In the genomic region with DNA sequence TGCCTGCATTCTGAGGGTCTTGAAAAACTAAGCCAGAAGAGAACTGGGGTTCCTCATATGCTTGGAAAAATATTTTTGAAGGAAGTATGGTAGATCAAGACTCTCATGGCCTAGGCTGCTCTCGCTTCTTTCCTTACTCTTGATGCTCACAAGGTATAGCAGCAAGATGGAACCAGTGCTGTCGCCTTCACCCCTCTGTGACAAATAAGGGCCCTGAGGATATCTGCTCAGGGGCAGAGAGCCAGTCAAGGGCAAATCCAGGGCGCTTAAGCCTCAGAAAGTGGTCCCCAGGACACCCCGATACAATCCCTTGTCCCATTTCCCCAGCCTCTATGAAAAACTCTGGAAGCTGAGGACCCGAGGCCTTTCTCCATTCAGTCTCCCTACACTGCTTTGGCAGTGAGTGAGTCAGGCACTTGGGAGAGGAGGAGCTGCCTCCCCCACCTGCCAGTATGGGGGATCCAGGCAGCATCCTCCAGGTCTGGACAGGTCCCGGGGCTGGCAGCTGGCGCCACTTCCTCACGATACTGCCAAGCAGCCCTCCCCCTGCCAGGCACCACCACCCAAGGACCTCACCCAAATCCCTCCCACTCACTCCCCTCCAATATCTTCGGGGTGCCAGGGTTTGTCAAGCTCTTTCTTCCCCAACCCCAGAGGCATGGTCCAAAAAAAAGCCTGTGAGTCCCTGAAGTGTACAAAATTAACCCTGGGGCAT, we compare ENCODE assay signal across 1 cellular context.
TF ChIP-seq lines count a peak whose summit lies in the region.

No MANE protein-coding gene starts in this region.

TF ChIP-seq in neural cell, 6 proteins besides CTCF, POLR2A, EP300 and RAD21:
- TF ChIP-seq MXI1 (conservative IDR thresholded peaks at IDR 0.05; ENCODE audit: poor library complexity, severe bottlenecking) (no peak), TAF1 (IDR thresholded peaks at IDR 0.05; ENCODE audit: low read depth) (no peak), SMC3 (conservative IDR thresholded peaks at IDR 0.05; ENCODE audit: poor library complexity) (no peak), REST (IDR thresholded peaks at IDR 0.05; ENCODE audit: borderline replicate concordance) (no peak), EZH2 (IDR thresholded peaks at IDR 0.05; ENCODE audit: borderline replicate concordance, insufficient read depth, low read length, poor library complexity, severe bottlenecking) (no peak), POLR2AphosphoS5 (IDR thresholded peaks at IDR 0.05) (no peak)
